In the genomic region with DNA sequence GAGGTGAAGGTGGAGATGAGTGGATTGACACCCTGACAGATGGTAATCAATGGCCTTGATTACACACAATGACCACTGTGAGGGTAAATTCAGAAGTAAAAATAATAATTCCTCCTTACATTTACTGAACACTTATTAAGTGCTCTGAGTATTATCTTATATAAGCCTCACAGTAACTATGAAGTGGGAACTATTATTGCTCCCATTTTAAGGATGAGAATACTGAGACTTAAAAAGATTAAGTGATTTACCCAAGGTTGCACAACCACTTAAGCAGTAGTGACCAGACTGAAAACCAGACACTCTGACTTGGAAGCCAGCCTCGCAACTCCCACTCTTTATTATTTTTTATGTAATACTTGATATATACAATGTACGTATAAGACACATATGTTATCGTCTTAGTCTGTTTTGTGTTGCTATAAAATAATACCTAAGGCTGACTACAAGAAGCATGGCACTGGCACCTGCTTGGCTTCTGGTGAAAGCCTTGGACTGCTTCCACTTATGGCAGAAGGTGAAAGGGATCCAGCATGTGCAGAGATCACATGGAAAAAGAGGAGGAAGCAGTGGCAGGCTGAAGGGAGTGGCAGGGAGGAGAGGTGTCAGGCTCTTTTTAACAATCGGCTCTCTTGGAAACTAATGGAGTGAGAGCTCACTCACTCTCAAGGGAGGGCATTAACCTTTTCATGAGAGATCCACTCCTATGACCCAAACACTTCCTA, we compare ENCODE assay signal across 1 cellular context.
TF ChIP-seq lines count a peak whose summit lies in the region.

No MANE protein-coding gene starts in this region.

TF ChIP-seq in K562, 482 proteins besides CTCF, POLR2A, EP300 and RAD21:
- TF ChIP-seq HCFC1 (IDR thresholded peaks at IDR 0.05; ENCODE audit: low read depth, low read length) (no peak), BCOR (IDR thresholded peaks at IDR 0.05) (peak; percentile 70; the same call in 1 of the 2 replicates), RBM25 (IDR thresholded peaks at IDR 0.05; ENCODE audit: low read depth, low read length, severe bottlenecking) (peak; percentile 96), KDM1A (IDR thresholded peaks at IDR 0.05) (peak in 1 of 2 experiments; percentile 41; a peak in 1 of 4 replicates), FOXJ2 (tag; IDR thresholded peaks at IDR 0.05) (no peak), SP1 (CRISPR knock-in tag; IDR thresholded peaks at IDR 0.05) (no peak)
- TF ChIP-seq, protein P1, sequence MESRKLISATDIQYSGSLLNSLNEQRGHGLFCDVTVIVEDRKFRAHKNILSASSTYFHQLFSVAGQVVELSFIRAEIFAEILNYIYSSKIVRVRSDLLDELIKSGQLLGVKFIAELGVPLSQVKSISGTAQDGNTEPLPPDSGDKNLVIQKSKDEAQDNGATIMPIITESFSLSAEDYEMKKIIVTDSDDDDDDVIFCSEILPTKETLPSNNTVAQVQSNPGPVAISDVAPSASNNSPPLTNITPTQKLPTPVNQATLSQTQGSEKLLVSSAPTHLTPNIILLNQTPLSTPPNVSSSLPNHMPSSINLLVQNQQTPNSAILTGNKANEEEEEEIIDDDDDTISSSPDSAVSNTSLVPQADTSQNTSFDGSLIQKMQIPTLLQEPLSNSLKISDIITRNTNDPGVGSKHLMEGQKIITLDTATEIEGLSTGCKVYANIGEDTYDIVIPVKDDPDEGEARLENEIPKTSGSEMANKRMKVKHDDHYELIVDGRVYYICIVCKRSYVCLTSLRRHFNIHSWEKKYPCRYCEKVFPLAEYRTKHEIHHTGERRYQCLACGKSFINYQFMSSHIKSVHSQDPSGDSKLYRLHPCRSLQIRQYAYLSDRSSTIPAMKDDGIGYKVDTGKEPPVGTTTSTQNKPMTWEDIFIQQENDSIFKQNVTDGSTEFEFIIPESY (CRISPR knock-in tag; IDR thresholded peaks at IDR 0.05), result no peak
TF ChIP-seq in K562: peak in this region for 3.
